Comparison of ENCODE assay signal across 34 cellular contexts in the genomic region with DNA sequence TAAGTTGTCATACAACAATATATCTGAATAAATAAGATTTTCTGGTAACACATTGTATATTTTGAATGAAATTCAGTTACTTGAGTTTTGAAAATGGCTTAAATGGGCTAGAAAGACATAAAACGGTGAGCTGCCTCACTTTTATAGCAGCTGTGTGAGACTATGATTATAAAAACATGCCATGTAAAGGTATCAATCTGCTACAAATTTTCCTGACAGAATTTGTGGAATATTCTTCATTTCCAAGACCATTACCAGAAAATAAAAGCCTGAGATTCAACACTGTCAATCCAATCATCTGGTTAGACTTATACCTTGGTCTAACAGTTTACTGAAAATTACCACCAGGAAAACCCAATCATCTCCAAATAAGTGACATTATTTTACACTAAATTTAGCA.
"Had no signal": no experiment of that assay in that cellular context is flagged by ENCODE, and none has a peak within 500 bp of the region (broad histone marks: within the 10 kb centered on the region; RNA-seq: fewer than 3 reads in every experiment).

No MANE protein-coding gene starts in this region.

- H3K4me2 ChIP-seq: KMS-11 had no signal

- H3K9me3 ChIP-seq: MG63 had no signal

- H3K27ac ChIP-seq: KMS-11 had no signal

- DNase-seq: Karpas-422, Kasumi-1, KG1, MG63, MM.1S, MV-4-11, NCI-H1048, NCI-H1092, NCI-H1092 treated with DMSO at 0.1 percent for 48 hours, NCI-H1105, NCI-H1105 treated with DMSO at 0.1 percent for 48 hours, NCI-H1417, NCI-H1417 treated with DMSO at 0.1 percent for 48 hours, NCI-H1436, NCI-H1436 treated with DMSO at 0.1 percent for 48 hours, NCI-H146, NCI-H1694, NCI-H1694 treated with DMSO at 0.1 percent for 48 hours, NCI-H187, NCI-H187 treated with DMSO at 0.1 percent for 48 hours, NCI-H1930, NCI-H2029, NCI-H2029 treated with DMSO at 0.1 percent for 48 hours, NCI-H2081, NCI-H2081 treated with DMSO at 0.1 percent for 48 hours, NCI-H2107, NCI-H2171, NCI-H2171 treated with DMSO at 0.1 percent for 48 hours, NCI-H2227 treated with DMSO at 0.1 percent for 48 hours, NCI-H226, NCI-H345, NCI-H446, NCI-H446 treated with DMSO at 0.1 percent for 48 hours had no signal

- H3K9ac ChIP-seq: KMS-11 had no signal

- H3K27me3 ChIP-seq: MG63 had no signal

- H3K36me3 ChIP-seq: MG63 had no signal

- H3K4me3 ChIP-seq: MG63 had no signal
